12 cellular contexts compared by ENCODE assay signal in genomic region chr3:190003730-190004129, GRCh38.
A peak's percentile ranks its signal among the peaks of the same experiment; 100 is the strongest.
DNase-seq lines count a peak whose midpoint lies in the region; ATAC-seq, FAIRE-seq and TF ChIP-seq lines count a peak whose summit lies in the region.
"Had no signal": no experiment of that assay in that cellular context is flagged by ENCODE, and none has a peak within 500 bp of the region (broad histone marks: within the 10 kb centered on the region; RNA-seq: fewer than 3 reads in every experiment).

No MANE protein-coding gene starts in this region.

- peak overlapping the region; percentile 55 for H3K27ac ChIP-seq in mesodermal cell (ENCODE audit: low read depth, low read length, severe bottlenecking)

- 33 to 86% methylated on average over 1 of the region's 1 CpG for WGBS in mesodermal cell (ENCODE audit: insufficient coverage in 2 of 2), 2 experiments

- no peak for TF ChIP-seq CTCF in AG09309 (IDR thresholded peaks at IDR 0.05; ENCODE audit: control insufficient read depth, insufficient read depth, low read depth, low read length, missing control alignments)
- no peak for TF ChIP-seq CTCF in cardiac fibroblast (IDR thresholded peaks at IDR 0.05; ENCODE audit: low read depth, low read length)

- FAIRE-seq in HTR-8/SVneo (lab: Jason Lieb, UNC), result peak; percentile 86

- no peaks in the 10 kb centered on the region for H3K9me3 ChIP-seq in mesodermal cell (ENCODE audit: control insufficient read depth, low read length)

- peaks cover 40% of the 10 kb centered on the region for H3K4me1 ChIP-seq in mesodermal cell (ENCODE audit: control insufficient read depth, insufficient read depth, low read length, poor library complexity, severe bottlenecking)

- ATAC-seq in HG03045 (IDR thresholded peaks at IDR 0.05; ENCODE audit: unreplicated experiment), result no peak

- H3K36me3 ChIP-seq in mesodermal cell (ENCODE audit: control insufficient read depth, insufficient read depth, low read length), result no peaks in the 10 kb centered on the region

- DNase-seq in AG09309 (ENCODE audit: low read depth) (peak; percentile 18), HTR-8/SVneo (ENCODE audit: insufficient read length, low spot score) (peak; percentile 67), cardiac fibroblast (ENCODE audit: low read depth in 2 of 2) (peak; percentile 64 to 95), NCI-H82 treated with DMSO at 0.1 percent for 48 hours (lab: John Stamatoyannopoulos, UW; ENCODE audit: unreplicated experiment) (no peak)
- no peak for DNase-seq in activated CD4-positive, alpha-beta T cell treated with anti-CD3 and anti-CD28 coated beads for 4 hours
- no peak for DNase-seq in stimulated activated CD4-positive, alpha-beta T cell treated with anti-CD3 and anti-CD28 coated beads, Interleukin-4, amount 100 ng/mL, for 1 hour
- DNase-seq: activated CD4-positive, alpha-beta memory T cell treated with anti-CD3 and anti-CD28 coated beads for 36 hours; anterior cingulate cortex; NCI-H2029; posterior cingulate gyrus had no signal

- H3K4me3 ChIP-seq in AG09309 (ENCODE audit: control insufficient read depth, low read depth, low read length), result no peak overlapping the region
- no peak overlapping the region for H3K4me3 ChIP-seq in cardiac fibroblast (replicated peaks in 1 of 2; ENCODE audit: low read depth in 2 of 2, low read length in 2 of 2)
- H3K4me3 ChIP-seq in mesodermal cell (ENCODE audit: extremely low read depth, insufficient read depth, low read length, poor library complexity, severe bottlenecking), result no peak overlapping the region

Comparison
In these comparisons a context has a peak if more than half of its experiments do, and no peak if none do; other contexts are left out.
1. DNase-seq: peak in AG09309 (single experiment), HTR-8/SVneo (single experiment) and cardiac fibroblast (2 of 2); none in activated CD4-positive, alpha-beta T cell treated with anti-CD3 and anti-CD28 coated beads for 4 hours (0 of 2), NCI-H82 treated with DMSO at 0.1 percent for 48 hours (single experiment) and stimulated activated CD4-positive, alpha-beta T cell treated with anti-CD3 and anti-CD28 coated beads, Interleukin-4, amount 100 ng/mL, for 1 hour (single experiment).